Comparison of ENCODE assay signal across 17 cellular contexts in the genomic region with DNA sequence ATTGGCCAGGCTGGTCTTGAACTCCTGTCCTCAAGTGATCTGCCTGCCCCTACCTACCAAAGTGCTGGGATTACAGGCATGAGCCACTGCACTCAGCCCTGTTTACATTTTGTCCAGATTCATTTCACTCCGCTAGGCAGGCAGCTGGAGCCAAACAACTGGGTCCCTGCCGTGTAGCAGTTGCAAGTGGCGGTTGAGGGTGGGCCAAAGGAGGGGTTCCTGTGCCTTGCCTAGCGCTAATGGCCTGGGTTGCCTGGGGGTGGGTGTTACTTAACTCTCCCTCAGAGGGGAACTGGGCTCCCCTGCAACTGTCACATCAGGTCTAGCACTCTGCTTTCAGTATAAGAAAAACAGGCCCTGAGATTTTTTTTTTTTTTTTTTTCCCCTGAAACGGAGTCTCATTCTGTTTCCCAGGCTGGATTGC. TPM values are rescaled to one million over a fixed set of nuclear protein-coding genes. Genes with fewer than 3 reads are reported as not detected.
A peak's percentile ranks its signal among the peaks of the same experiment; 100 is the strongest.
DNase-seq lines count a peak whose midpoint lies in the region; ATAC-seq and TF ChIP-seq lines count a peak whose summit lies in the region.
"Had no signal": no experiment of that assay in that cellular context is flagged by ENCODE, and none has a peak within 500 bp of the region (broad histone marks: within the 10 kb centered on the region; RNA-seq: fewer than 3 reads in every experiment).

No MANE protein-coding gene starts in this region.

- H3K9ac ChIP-seq in neuronal stem cell (ENCODE audit: low read depth, low read length, poor library complexity) = no peak overlapping the region

- H3K4ac ChIP-seq in neuronal stem cell (ENCODE audit: low read length) = no peak overlapping the region

- H3K27ac Mint-ChIP-seq in IgD-negative memory B cell = peak overlapping the region in 2 of 3 donors; percentile 98
- H3K27ac Mint-ChIP-seq: activated CD4-positive, alpha-beta T cell treated with anti-CD3 and anti-CD28 coated beads, Interleukin-2, amount 10 ng/mL, durations not matched to agents 24 days and 14 days; type B pancreatic cell had no signal

- no CpG with 5 or more reads among the region's 5 CpGs for WGBS in neuronal stem cell (ENCODE audit: extremely low coverage in 2 of 2, insufficient read length in 2 of 2, insufficient replicate concordance in 1 of 2), 2 donors
- WGBS in tibial nerve, 2 donors = 68 to 70% methylated on average over 5 of the region's 5 CpGs

- no peaks in the 10 kb centered on the region for H3K79me1 ChIP-seq in neuronal stem cell (ENCODE audit: low read depth, low read length)

- peak overlapping the region in 1 of 4 donors; percentile 62 for H3K4me3 Mint-ChIP-seq in IgD-negative memory B cell
- H3K4me3 Mint-ChIP-seq: activated CD4-positive, alpha-beta T cell treated with anti-CD3 and anti-CD28 coated beads, Interleukin-2, amount 10 ng/mL, durations not matched to agents 24 days and 14 days; CD4-positive, alpha-beta memory T cell; stimulated activated effector memory CD8-positive, alpha-beta T cell treated with anti-CD3 and anti-CD28 coated beads, Interleukin-12 subunit alpha, Interleukin-12 subunit beta, amount 100 ng/mL, for 72 hours; type B pancreatic cell had no signal

- H3K27ac ChIP-seq in neuronal stem cell (replicated peaks; ENCODE audit: low read length) = no peak overlapping the region
- H3K27ac ChIP-seq in tibial nerve = no peak overlapping the region
- H3K27ac ChIP-seq: hepatocyte had no signal

- no peaks in the 10 kb centered on the region for H3K36me3 ChIP-seq in neuronal stem cell (replicated peaks in 1 of 2; ENCODE audit: control insufficient read depth in 2 of 2, insufficient read depth in 2 of 2, low read length in 2 of 2)
- no peaks in the 10 kb centered on the region for H3K36me3 ChIP-seq in tibial nerve

- H3K36me3 Mint-ChIP-seq in IgD-negative memory B cell = peaks cover 10% of the 10 kb centered on the region
- H3K36me3 Mint-ChIP-seq: CD4-positive, alpha-beta memory T cell; stimulated activated effector memory CD8-positive, alpha-beta T cell treated with anti-CD3 and anti-CD28 coated beads, Interleukin-12 subunit alpha, Interleukin-12 subunit beta, amount 100 ng/mL, for 72 hours; type B pancreatic cell had no signal

- no peak overlapping the region for H3K4me3 ChIP-seq in neuronal stem cell (ENCODE audit: low read length in 2 of 2)
- H3K4me3 ChIP-seq in tibial nerve = no peak overlapping the region
- H3K4me3 ChIP-seq: hepatocyte had no signal

- peak overlapping the region; percentile 28 for H3K18ac ChIP-seq in neuronal stem cell (ENCODE audit: low read length)

- in situ Hi-C loops in GM13977 (cut with MboI; ENCODE audit: low pct_unique_long_range_greater_than_20kb, low sequenced_read_pairs, unreplicated experiment) = no loop called here

- TF ChIP-seq POLR2A in tibial nerve (IDR thresholded peaks at IDR 0.05) = no peak

- no peak for TF ChIP-seq EP300 in tibial nerve (IDR thresholded peaks at IDR 0.05)

- H3K14ac ChIP-seq in neuronal stem cell (ENCODE audit: low read length) = no peak overlapping the region

- H3K9me3 ChIP-seq in neuronal stem cell (replicated peaks in 1 of 2; ENCODE audit: control insufficient read depth in 2 of 2, insufficient read depth in 1 of 2, low read depth in 1 of 2, low read length in 2 of 2) (no peaks in the 10 kb centered on the region), tibial nerve (no peaks in the 10 kb centered on the region)

- no peak overlapping the region for H4K91ac ChIP-seq in neuronal stem cell (ENCODE audit: low read depth, low read length, poor library complexity)

- H4K8ac ChIP-seq in neuronal stem cell (ENCODE audit: low read depth, low read length) = no peak overlapping the region

- ATAC-seq in HG02981 (IDR thresholded peaks at IDR 0.05; ENCODE audit: unreplicated experiment) = no peak
- ATAC-seq: stimulated activated effector memory CD8-positive, alpha-beta T cell treated with anti-CD3 and anti-CD28 coated beads, Interleukin-12 subunit alpha, Interleukin-12 subunit beta, amount 100 ng/mL, for 72 hours had no signal

- no peak overlapping the region for H3K23ac ChIP-seq in neuronal stem cell (ENCODE audit: low read depth, low read length, poor library complexity)

- H2BK15ac ChIP-seq in neuronal stem cell (ENCODE audit: low read length) = no peak overlapping the region

- H3K27me3 ChIP-seq in neuronal stem cell (ENCODE audit: control insufficient read depth in 3 of 3, insufficient read depth in 3 of 3, low read depth in 1 of 3, low read length in 3 of 3) = no peaks in the 10 kb centered on the region
- H3K27me3 ChIP-seq in tibial nerve = no peaks in the 10 kb centered on the region
- H3K27me3 ChIP-seq: hepatocyte had no signal

- H2AK5ac ChIP-seq in neuronal stem cell (ENCODE audit: low read depth, low read length) = no peak overlapping the region

- H3K9me3 Mint-ChIP-seq in IgD-negative memory B cell = peaks cover 0 to 2% (median 0%) of the 10 kb centered on the region in 3 donors
- H3K9me3 Mint-ChIP-seq: activated CD4-positive, alpha-beta T cell treated with anti-CD3 and anti-CD28 coated beads, Interleukin-2, amount 10 ng/mL, durations not matched to agents 24 days and 14 days; CD4-positive, alpha-beta memory T cell; stimulated activated effector memory CD8-positive, alpha-beta T cell treated with anti-CD3 and anti-CD28 coated beads, Interleukin-12 subunit alpha, Interleukin-12 subunit beta, amount 100 ng/mL, for 72 hours; type B pancreatic cell had no signal

- H2BK12ac ChIP-seq in neuronal stem cell (ENCODE audit: low read length) = no peak overlapping the region

- H2AFZ ChIP-seq in neuronal stem cell (ENCODE audit: low read length) = peak overlapping the region; percentile 1
- H2AFZ ChIP-seq: hepatocyte had no signal

- DNase-seq in NCI-H2081 (lab: John Stamatoyannopoulos, UW) (peak; percentile 6 to 11), NCI-H2081 treated with DMSO at 0.1 percent for 48 hours (lab: John Stamatoyannopoulos, UW) (no peak), NOMO-1 treated with DMSO at 0.1 percent for 48 hours (lab: John Stamatoyannopoulos, UW; ENCODE audit: unreplicated experiment) (peak; percentile 90), neuronal stem cell (ENCODE audit: low spot score) (no peak), tibial nerve (ENCODE audit: low spot score in 2 of 2) (no peak), GM13977 (ENCODE audit: low spot score) (no peak)
- DNase-seq: activated CD4-positive, alpha-beta T cell treated with anti-CD3 and anti-CD28 coated beads, Interleukin-2, amount 10 ng/mL, durations not matched to agents 24 days and 14 days; activated naive CD4-positive, alpha-beta T cell; aorta; CD4-positive, alpha-beta memory T cell; NCI-H1417 treated with DMSO at 0.1 percent for 48 hours; NCI-H526 had no signal

- H3K27me3 Mint-ChIP-seq in IgD-negative memory B cell = no peaks in the 10 kb centered on the region
- H3K27me3 Mint-ChIP-seq: activated CD4-positive, alpha-beta T cell treated with anti-CD3 and anti-CD28 coated beads, Interleukin-2, amount 10 ng/mL, durations not matched to agents 24 days and 14 days; CD4-positive, alpha-beta memory T cell; type B pancreatic cell had no signal

- no peak overlapping the region for H2BK5ac ChIP-seq in neuronal stem cell (ENCODE audit: low read length)

- H3K4me2 ChIP-seq in neuronal stem cell (ENCODE audit: insufficient read depth, low read length, poor library complexity, severe bottlenecking) = peak overlapping the region; percentile 23
- H3K4me2 ChIP-seq: hepatocyte had no signal

- no peak overlapping the region for H2BK120ac ChIP-seq in neuronal stem cell (ENCODE audit: low read depth, low read length)

- peaks cover 17 to 28% (median 24%) of the 10 kb centered on the region in 3 donors for H3K4me1 Mint-ChIP-seq in IgD-negative memory B cell

- TF ChIP-seq CTCF in tibial nerve (IDR thresholded peaks at IDR 0.05) (no peak), GM13977 (IDR thresholded peaks at IDR 0.05; ENCODE audit: extremely low read depth, insufficient read depth, missing control alignments) (no peak)

- no peaks in the 10 kb centered on the region for H3K4me1 ChIP-seq in neuronal stem cell (ENCODE audit: control insufficient read depth in 2 of 2, insufficient read depth in 1 of 2, low read depth in 1 of 2, low read length in 2 of 2)
- no peaks in the 10 kb centered on the region for H3K4me1 ChIP-seq in tibial nerve

RNA-seq across cellular contexts. Expression of a gene that starts 7.4 kb away (rescaled TPM):
- polyA plus RNA-seq in IgD-negative memory B cell = 109 TPM
- polyA plus RNA-seq in neuronal stem cell (2013, experiment 1 of 2) = 1.1 TPM
- 0.91 TPM for polyA plus RNA-seq in neuronal stem cell (2013, experiment 2 of 2)
- total RNA-seq in tibial nerve = 10 to 100 TPM in 3 of 4 donors, 1 to 10 TPM in 1; 4.8 to 12.6 (median 10.7) TPM

RNA-seq across cellular contexts. Expression of a gene that starts 11.0 kb away (rescaled TPM):
- 183 TPM for polyA plus RNA-seq in IgD-negative memory B cell
- 58.7 TPM for polyA plus RNA-seq in neuronal stem cell (2013, experiment 1 of 2)
- 59.3 TPM for polyA plus RNA-seq in neuronal stem cell (2013, experiment 2 of 2)
- 10 to 100 TPM; 26.8 to 34.1 (median 28.9) TPM for total RNA-seq in tibial nerve

RNA-seq across cellular contexts. Expression of a gene that starts 27.2 kb away (rescaled TPM):
- polyA plus RNA-seq in IgD-negative memory B cell = 7.7 TPM
- polyA plus RNA-seq in neuronal stem cell (2013, experiment 1 of 2) = 11.6 TPM
- polyA plus RNA-seq in neuronal stem cell (2013, experiment 2 of 2) = 11.4 TPM
- 10 to 100 TPM in 3 of 4 donors, 1 to 10 TPM in 1; 9.0 to 30.8 (median 12.2) TPM for total RNA-seq in tibial nerve

RNA-seq across cellular contexts. Expression of a gene that starts 31.4 kb away (rescaled TPM):
- not detected for polyA plus RNA-seq in IgD-negative memory B cell
- polyA plus RNA-seq in neuronal stem cell (2013, experiment 1 of 2) = 24.1 TPM
- polyA plus RNA-seq in neuronal stem cell (2013, experiment 2 of 2) = 22.1 TPM
- total RNA-seq in tibial nerve = 10 to 100 TPM; 21.3 to 43.3 (median 27.3) TPM
- total RNA-seq: activated CD4-positive, alpha-beta T cell treated with anti-CD3 and anti-CD28 coated beads, Interleukin-2, amount 10 ng/mL, durations not matched to agents 24 days and 14 days; CD4-positive, alpha-beta memory T cell had no signal
- polyA plus RNA-seq: CD4-positive, alpha-beta memory T cell had no signal

RNA-seq across cellular contexts. Expression of a gene that starts 41.1 kb away (rescaled TPM):
- polyA plus RNA-seq in IgD-negative memory B cell = 38.7 TPM
- polyA plus RNA-seq in neuronal stem cell (2013, experiment 1 of 2) = 30.6 TPM
- 28.7 TPM for polyA plus RNA-seq in neuronal stem cell (2013, experiment 2 of 2)
- 10 to 100 TPM; 45.2 to 81.6 (median 58.4) TPM for total RNA-seq in tibial nerve

Comparison
In these comparisons a context has a peak if more than half of its experiments do, and no peak if none do; other contexts are left out.
1. DNase-seq: peak in NCI-H2081 (2 of 2) and NOMO-1 treated with DMSO at 0.1 percent for 48 hours (single experiment); none in NCI-H2081 treated with DMSO at 0.1 percent for 48 hours (single experiment), neuronal stem cell (single experiment), tibial nerve (0 of 2) and GM13977 (single experiment).